ENCODE assay signal across 20 cellular contexts in genomic region chr10:37314862-37315261, GRCh38.
A peak's percentile ranks its signal among the peaks of the same experiment; 100 is the strongest.
DNase-seq lines count a peak whose midpoint lies in the region; FAIRE-seq and TF ChIP-seq lines count a peak whose summit lies in the region.
"Had no signal": no experiment of that assay in that cellular context is flagged by ENCODE, and none has a peak within 500 bp of the region (broad histone marks: within the 10 kb centered on the region; RNA-seq: fewer than 3 reads in every experiment).

No MANE protein-coding gene starts in this region.

- dilution Hi-C loops in endothelial cell of umbilical vein (cut with MboI; ENCODE audit: extremely low pct_ligation_motif_present, low sequenced_read_pairs), result no loop called here

- H3K79me2 ChIP-seq in endothelial cell of umbilical vein (ENCODE audit: control insufficient read depth, insufficient read depth, low read length), result no peaks in the 10 kb centered on the region
- no peaks in the 10 kb centered on the region for H3K79me2 ChIP-seq in trophoblast cell (ENCODE audit: control insufficient read depth, insufficient read depth, low read length, poor library complexity)

- TF ChIP-seq CTCF in endothelial cell of umbilical vein (IDR thresholded peaks at IDR 0.05; ENCODE audit: extremely low read depth in 1 of 2, insufficient read depth in 1 of 2, low read depth in 1 of 2, low read length in 2 of 2), result no peak

- no peak overlapping the region for H3K27ac ChIP-seq in endothelial cell of umbilical vein (ENCODE audit: insufficient read depth, low read depth, low read length)
- no peak overlapping the region for H3K27ac ChIP-seq in trophoblast cell (ENCODE audit: low read depth, low read length)
- H3K27ac ChIP-seq: C4-2B had no signal

- peak; percentile 5 for DNase-seq in HPDE6-E6E7 (ENCODE audit: extremely low spot score)
- DNase-seq in RKO (ENCODE audit: low spot score), result peak; percentile 48
- DNase-seq in endothelial cell of umbilical vein (ENCODE audit: low read depth, low spot score), result no peak
- DNase-seq in trophoblast cell, result peak; percentile 27 to 80
- DNase-seq in putamen (ENCODE audit: low spot score), result no peak
- no peak for DNase-seq in DMS114 treated with DMSO at 0.1 percent for 48 hours (lab: John Stamatoyannopoulos, UW; ENCODE audit: unreplicated experiment)
- no peak for DNase-seq in AG08396 (ENCODE audit: low spot score)
- DNase-seq: ACHN; AML-193; Caco-2; CD4-positive, alpha-beta T cell; DMS153; DMS79; GDM1; GOT3; H9 had no signal

- no peaks in the 10 kb centered on the region for H3K9me1 ChIP-seq in endothelial cell of umbilical vein (replicated peaks; ENCODE audit: control insufficient read depth, extremely low read depth, insufficient read depth, low read length)

- H3K9me3 ChIP-seq in endothelial cell of umbilical vein (replicated peaks; ENCODE audit: control insufficient read depth, insufficient read depth, low read length) (peaks cover 2% of the 10 kb centered on the region), trophoblast cell (ENCODE audit: insufficient read depth, low read depth, low read length) (peaks cover 15% of the 10 kb centered on the region)

- no peak overlapping the region for H3K4ac ChIP-seq in trophoblast cell (ENCODE audit: low read depth, low read length)

- no peak overlapping the region for H4K91ac ChIP-seq in trophoblast cell (ENCODE audit: low read depth, low read length)

- H3K9ac ChIP-seq in endothelial cell of umbilical vein (replicated peaks; ENCODE audit: extremely low read depth, insufficient read depth, low read length) (no peak overlapping the region), trophoblast cell (ENCODE audit: low read length) (no peak overlapping the region)

- TF ChIP-seq POLR2A in endothelial cell of umbilical vein (IDR thresholded peaks at IDR 0.05; ENCODE audit: low read depth, low read length), result no peak

- no peak overlapping the region for H3K4me3 ChIP-seq in endothelial cell of umbilical vein (replicated peaks in 1 of 3; ENCODE audit: insufficient read depth in 1 of 3, low read depth in 1 of 3, low read length in 3 of 3)
- H3K4me3 ChIP-seq in trophoblast cell (ENCODE audit: low read depth, low read length), result no peak overlapping the region

- H3K27me3 ChIP-seq in endothelial cell of umbilical vein (ENCODE audit: control insufficient read depth in 2 of 2, insufficient read depth in 2 of 2, low read length in 2 of 2) (no peaks in the 10 kb centered on the region), trophoblast cell (ENCODE audit: insufficient read depth, low read length) (no peaks in the 10 kb centered on the region)

- H3K18ac ChIP-seq in trophoblast cell (ENCODE audit: low read length), result no peak overlapping the region

- H4K8ac ChIP-seq in trophoblast cell (ENCODE audit: low read depth, low read length), result no peak overlapping the region

- CTCF ChIA-PET in endothelial cell of umbilical vein (lab: Charles Lee), result no interaction called here

- H2AFZ ChIP-seq in endothelial cell of umbilical vein (ENCODE audit: low read depth, low read length) (no peak overlapping the region), trophoblast cell (ENCODE audit: insufficient read depth, low read length, poor library complexity) (no peak overlapping the region)

- H2BK12ac ChIP-seq in trophoblast cell (ENCODE audit: low read length), result no peak overlapping the region

- no peak overlapping the region for H4K12ac ChIP-seq in trophoblast cell (ENCODE audit: low read depth, low read length)

- WGBS in trophoblast cell (ENCODE audit: extremely low coverage, insufficient coverage, insufficient read length), result no CpG with 5 or more reads among the region's 1 CpG

- intact Hi-C loops in endothelial cell of umbilical vein (cut with micrococcal nuclease), result no loop called here

- POLR2A ChIA-PET in endothelial cell of umbilical vein (lab: Charles Lee), result no interaction called here

- H3K4me2 ChIP-seq in endothelial cell of umbilical vein (ENCODE audit: insufficient read depth, low read length) (no peak overlapping the region), trophoblast cell (ENCODE audit: low read length) (no peak overlapping the region)

- no peaks in the 10 kb centered on the region for H3K4me1 ChIP-seq in endothelial cell of umbilical vein (ENCODE audit: control insufficient read depth, extremely low read depth, insufficient read depth, low read length)
- H3K4me1 ChIP-seq in trophoblast cell (ENCODE audit: control insufficient read depth in 1 of 2, insufficient read depth in 2 of 2, low read length in 2 of 2), result no peaks in the 10 kb centered on the region
- H3K4me1 ChIP-seq: Caco-2 had no signal

- H2AK5ac ChIP-seq in trophoblast cell (ENCODE audit: low read length), result no peak overlapping the region

- no peaks in the 10 kb centered on the region for H3K79me1 ChIP-seq in trophoblast cell (ENCODE audit: low read length)

- H2BK5ac ChIP-seq in trophoblast cell (ENCODE audit: low read depth, low read length, poor library complexity), result no peak overlapping the region

- H3K36me3 ChIP-seq in endothelial cell of umbilical vein (ENCODE audit: control insufficient read depth in 2 of 2, extremely low read depth in 1 of 2, insufficient read depth in 2 of 2, low read length in 2 of 2) (no peaks in the 10 kb centered on the region), trophoblast cell (ENCODE audit: control insufficient read depth in 1 of 2, insufficient read depth in 2 of 2, low read length in 2 of 2) (no peaks in the 10 kb centered on the region)

- BruUV-seq in endothelial cell of umbilical vein (replicated peaks; lab: Mats Ljungman, UMichigan), result no TSS peak

- H3K14ac ChIP-seq in trophoblast cell (ENCODE audit: low read length), result no peak overlapping the region

- H3K23ac ChIP-seq in trophoblast cell (ENCODE audit: low read length), result no peak overlapping the region

- FAIRE-seq in endothelial cell of umbilical vein (lab: Jason Lieb, UNC), result no peak
- FAIRE-seq: D721Med, GM12892, GM18507 had no signal

- H2BK120ac ChIP-seq in trophoblast cell (ENCODE audit: insufficient read depth, low read length, poor library complexity), result no peak overlapping the region

- no peaks in the 10 kb centered on the region for H4K20me1 ChIP-seq in endothelial cell of umbilical vein (replicated peaks; ENCODE audit: control insufficient read depth, extremely low read depth, insufficient read depth, low read length)

TF ChIP-seq in endothelial cell of umbilical vein, 7 proteins besides CTCF, POLR2A, EP300 and RAD21:
- TF ChIP-seq POLR2AphosphoS5 (IDR thresholded peaks at IDR 0.05; ENCODE audit: insufficient read depth, low read depth, low read length), result no peak
- TF ChIP-seq FOS (IDR thresholded peaks at IDR 0.05; ENCODE audit: borderline replicate concordance, insufficient read depth, low read length), result no peak
- no peak for TF ChIP-seq EZH2 (IDR thresholded peaks at IDR 0.05; ENCODE audit: borderline replicate concordance, low read depth, low read length, severe bottlenecking)
- no peak for TF ChIP-seq MYC (IDR thresholded peaks at IDR 0.05; ENCODE audit: low read depth, low read length)
- TF ChIP-seq, protein P1, sequence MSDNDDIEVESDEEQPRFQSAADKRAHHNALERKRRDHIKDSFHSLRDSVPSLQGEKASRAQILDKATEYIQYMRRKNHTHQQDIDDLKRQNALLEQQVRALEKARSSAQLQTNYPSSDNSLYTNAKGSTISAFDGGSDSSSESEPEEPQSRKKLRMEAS (IDR thresholded peaks at IDR 0.05; ENCODE audit: insufficient read depth, insufficient read length), result no peak
- TF ChIP-seq JUN (IDR thresholded peaks at IDR 0.05; ENCODE audit: borderline replicate concordance, insufficient read depth, insufficient read length, low read depth), result peak; percentile 5
- TF ChIP-seq GATA2 (IDR thresholded peaks at IDR 0.05; ENCODE audit: insufficient read depth, insufficient read length, low read depth, low read length), result no peak

Comparison
In these comparisons a context has a peak if more than half of its experiments do, and no peak if none do; other contexts are left out.
1. DNase-seq: peak in HPDE6-E6E7 (single experiment), RKO (single experiment) and trophoblast cell (2 of 2); none in endothelial cell of umbilical vein (single experiment), putamen (single experiment), DMS114 treated with DMSO at 0.1 percent for 48 hours (single experiment) and AG08396 (single experiment).